Comparison of ENCODE assay signal across 9 cellular contexts in genomic region chr10:133336131-133337078, GRCh38. TPM values are rescaled to one million over a fixed set of nuclear protein-coding genes. Genes with fewer than 3 reads are reported as not detected.
A peak's percentile ranks its signal among the peaks of the same experiment; 100 is the strongest.
DNase-seq lines count a peak whose midpoint lies in the region; ATAC-seq and TF ChIP-seq lines count a peak whose summit lies in the region.
"Had no signal": no experiment of that assay in that cellular context is flagged by ENCODE, and none has a peak within 500 bp of the region (broad histone marks: within the 10 kb centered on the region; RNA-seq: fewer than 3 reads in every experiment).

Gene CALY (minus strand): TSS chr10:133336896. CDS start chr10:133328989, 7,907 bp downstream.

- H3K79me2 ChIP-seq in ACC112 (ENCODE audit: control insufficient read depth, insufficient read depth, low read length, unreplicated experiment), result no peaks in the 10 kb centered on the region
- H3K79me2 ChIP-seq in smooth muscle cell (ENCODE audit: low read depth), result no peaks in the 10 kb centered on the region

- H3K9ac ChIP-seq in smooth muscle cell (ENCODE audit: low read depth), result no peak within 1 kb of the TSS

- H3K4me3 ChIP-seq in ACC112 (ENCODE audit: low read depth, low read length) (peak within 1 kb of the TSS; percentile 66), smooth muscle cell (peak within 1 kb of the TSS; percentile 45)

- no peak for TF ChIP-seq CTCF in smooth muscle cell (IDR thresholded peaks at IDR 0.05; ENCODE audit: borderline replicate concordance, insufficient read depth, poor library complexity, severe bottlenecking)

- H3K27me3 Mint-ChIP-seq in activated T-cell treated with anti-CD3 and anti-CD28 coated beads, Interleukin-2, amount 50 U/mL, for 72 hours (ENCODE audit: low read depth), result peaks cover 32% of the 10 kb centered on the region

- H3K27ac ChIP-seq in ACC112 (ENCODE audit: low read depth, low read length), result no peak within 1 kb of the TSS
- no peak within 1 kb of the TSS for H3K27ac ChIP-seq in smooth muscle cell (ENCODE audit: low read depth)

- peak within 1 kb of the TSS; percentile 13 to 67 for H3K4me3 Mint-ChIP-seq in activated T-cell treated with anti-CD3 and anti-CD28 coated beads, Interleukin-2, amount 50 U/mL, for 72 hours

- peak within 1 kb of the TSS; percentile 85 for H3K4me2 ChIP-seq in smooth muscle cell

- WGBS in smooth muscle cell (ENCODE audit: low lambda C conversion rate), result 43% methylated on average over 52 of the region's 98 CpGs

- no peaks in the 10 kb centered on the region for H4K20me1 ChIP-seq in smooth muscle cell (ENCODE audit: low read depth)

- DNase-seq in NAMALWA (ENCODE audit: low spot score) (peak; percentile 40), germinal center (ENCODE audit: low spot score) (peak; percentile 56), smooth muscle cell (lab: John Stamatoyannopoulos, UW; ENCODE audit: unreplicated experiment) (no peak), NCI-H187 treated with DMSO at 0.1 percent for 48 hours (lab: John Stamatoyannopoulos, UW) (no peak), GM19240 (ENCODE audit: insufficient read length, low spot score) (no peak)
- peak; percentile 69 to 80 for DNase-seq in activated T-cell treated with anti-CD3 and anti-CD28 coated beads, Interleukin-2, amount 50 U/mL, for 72 hours

- H3K36me3 ChIP-seq in ACC112 (ENCODE audit: insufficient read depth, low read length), result no peaks in the 10 kb centered on the region
- H3K36me3 ChIP-seq in smooth muscle cell (ENCODE audit: low read depth), result no peaks in the 10 kb centered on the region

- no peaks in the 10 kb centered on the region for H3K9me3 Mint-ChIP-seq in activated T-cell treated with anti-CD3 and anti-CD28 coated beads, Interleukin-2, amount 50 U/mL, for 72 hours

- H3F3A ChIP-seq in smooth muscle cell (ENCODE audit: low read depth), result no peaks in the 10 kb centered on the region

- H2AFZ ChIP-seq in ACC112 (ENCODE audit: low read length, unreplicated experiment) (no peak within 1 kb of the TSS), smooth muscle cell (ENCODE audit: low read depth) (no peak within 1 kb of the TSS)

- H3K36me3 Mint-ChIP-seq in activated T-cell treated with anti-CD3 and anti-CD28 coated beads, Interleukin-2, amount 50 U/mL, for 72 hours (ENCODE audit: insufficient read depth in 2 of 2), result no peaks in the 10 kb centered on the region

- H3K9me3 ChIP-seq in smooth muscle cell (replicated peaks; ENCODE audit: low read depth), result no peaks in the 10 kb centered on the region

- peaks cover 5% of the 10 kb centered on the region for H3K4me1 ChIP-seq in ACC112 (ENCODE audit: control insufficient read depth, insufficient read depth, low read length, unreplicated experiment)
- no peaks in the 10 kb centered on the region for H3K4me1 ChIP-seq in smooth muscle cell (ENCODE audit: low read depth)

- peak; percentile 56 to 66 for ATAC-seq in activated T-cell treated with anti-CD3 and anti-CD28 coated beads, Interleukin-2, amount 50 U/mL, for 72 hours (replicated peaks in 1 of 2)
- no peak for ATAC-seq in GM18861 (IDR thresholded peaks at IDR 0.05; ENCODE audit: unreplicated experiment)

- H3K27me3 ChIP-seq in ACC112 (ENCODE audit: insufficient read depth, low read length) (peaks cover 57% of the 10 kb centered on the region), smooth muscle cell (ENCODE audit: low read depth) (peaks cover 52% of the 10 kb centered on the region)

- peaks cover 7% of the 10 kb centered on the region for H3K4me1 Mint-ChIP-seq in activated T-cell treated with anti-CD3 and anti-CD28 coated beads, Interleukin-2, amount 50 U/mL, for 72 hours (ENCODE audit: low read depth)

- H3K27ac Mint-ChIP-seq in activated T-cell treated with anti-CD3 and anti-CD28 coated beads, Interleukin-2, amount 50 U/mL, for 72 hours, result no peak within 1 kb of the TSS

RNA-seq across cellular contexts. Expression of gene CALY, which starts in this region (rescaled TPM):
- under 1 TPM in 1 of 2 donors, not detected in 1; 0.09 TPM for total RNA-seq in activated T-cell treated with anti-CD3 and anti-CD28 coated beads, Interleukin-2, amount 50 U/mL, for 72 hours
- 2.4 and 7.8 TPM in 2 replicates for total RNA-seq in smooth muscle cell
- 9.4 and 10.1 TPM in 2 replicates for polyA plus RNA-seq in smooth muscle cell
- total RNA-seq: activated CD8-positive, alpha-beta memory T cell treated with anti-CD3 and anti-CD28 coated beads for 36 hours had no signal

Comparison
In these comparisons a context has a peak if more than half of its experiments do, and no peak if none do; other contexts are left out.
1. Peak in DNase-seq and ATAC-seq in activated T-cell treated with anti-CD3 and anti-CD28 coated beads, Interleukin-2, amount 50 U/mL, for 72 hours; RNA of the gene not detected or under 1 TPM.
2. DNase-seq: peak in NAMALWA (single experiment) and germinal center (single experiment); none in smooth muscle cell (single experiment), NCI-H187 treated with DMSO at 0.1 percent for 48 hours (single experiment) and GM19240 (single experiment).